Comparison of ENCODE assay signal across 8 cellular contexts in the genomic region with DNA sequence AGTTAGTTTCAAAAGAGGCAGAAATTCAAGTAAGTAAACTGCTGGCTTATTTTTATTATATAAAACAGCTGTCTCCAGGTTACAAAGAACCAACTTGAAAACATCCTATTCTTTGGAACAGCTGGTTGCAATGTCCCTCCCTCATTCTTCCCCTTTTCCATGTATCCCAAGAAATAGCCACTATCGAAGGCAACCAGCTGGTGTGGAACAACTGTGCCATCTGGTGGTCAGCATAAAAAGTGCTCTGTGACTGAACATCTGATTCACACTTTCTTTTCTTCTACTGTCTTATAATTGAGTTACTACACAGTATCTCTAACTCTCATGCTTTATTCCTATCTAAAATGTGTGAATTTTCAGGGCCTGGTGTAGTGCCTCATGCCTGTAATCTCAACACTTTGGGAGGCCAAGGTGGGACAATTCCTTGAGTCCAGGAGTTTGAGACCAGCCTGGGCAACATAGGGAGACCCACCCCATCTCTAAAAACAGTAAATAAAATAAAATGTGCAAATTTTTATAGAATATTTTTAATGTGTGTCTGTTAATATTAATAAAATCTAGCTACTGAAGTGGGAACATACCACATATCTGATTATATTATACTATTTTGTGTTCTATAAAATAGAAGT. TPM values are rescaled to one million over a fixed set of nuclear protein-coding genes. Genes with fewer than 3 reads are reported as not detected.
A peak's percentile ranks its signal among the peaks of the same experiment; 100 is the strongest.
DNase-seq lines count a peak whose midpoint lies in the region; ATAC-seq and TF ChIP-seq lines count a peak whose summit lies in the region.

No MANE protein-coding gene starts in this region.

- H3K4me2 ChIP-seq in MM.1S (ENCODE audit: low read depth, low read length): no peak overlapping the region

- H3K9ac ChIP-seq in MM.1S (ENCODE audit: low read length): no peak overlapping the region

- H3K27ac Mint-ChIP-seq in MCF 10A (ENCODE audit: low read depth, unreplicated experiment): no peak overlapping the region

- no peak overlapping the region for H3K4me3 Mint-ChIP-seq in MCF 10A (ENCODE audit: unreplicated experiment)

- H3K27ac ChIP-seq in MM.1S (ENCODE audit: low read length): no peak overlapping the region

- DNase-seq in NOMO-1 treated with DMSO at 0.1 percent for 48 hours (lab: John Stamatoyannopoulos, UW; ENCODE audit: unreplicated experiment): peak; percentile 33
- DNase-seq in NOMO-1 treated with dmso at 0.1 percent for 144 hours (lab: John Stamatoyannopoulos, UW; ENCODE audit: unreplicated experiment): no peak
- DNase-seq in MM.1S: peak; percentile 42
- DNase-seq in SK-N-DZ (ENCODE audit: low spot score): peak; percentile 69
- peak; percentile 72 for DNase-seq in MCF 10A (ENCODE audit: unreplicated experiment)
- peak; percentile 73 for DNase-seq in iPS-NIHi7 (ENCODE audit: extremely low spot score)
- DNase-seq in stimulated activated CD4-positive, alpha-beta T cell treated with anti-CD3 and anti-CD28 coated beads, Interleukin-1b, Interleukin-23, amount 100 ng/mL, for 48 hours: peak; percentile 19

- H3K4me1 Mint-ChIP-seq in MCF 10A (ENCODE audit: insufficient read depth, unreplicated experiment): peaks cover 9% of the 10 kb centered on the region

- peaks cover 18% of the 10 kb centered on the region for H3F3A ChIP-seq in MM.1S (ENCODE audit: insufficient read depth, low read length)

- H3K9me2 ChIP-seq in MM.1S (replicated peaks; ENCODE audit: insufficient read depth, low read length): no peaks in the 10 kb centered on the region

- POLR2A ChIA-PET in MCF 10A (lab: Yijun Ruan, JAX): interaction anchor here (0.6 to 2.1 kb wide), 4 partner anchors 8 to 105 kb away, joined by 3 to 8 read pairs (median 4); no protein-coding TSS in a partner anchor

- no peaks in the 10 kb centered on the region for H3K27me3 ChIP-seq in MM.1S (replicated peaks; ENCODE audit: insufficient read depth, low read length)

- peaks cover 9% of the 10 kb centered on the region for H3K36me3 Mint-ChIP-seq in MCF 10A (ENCODE audit: insufficient read depth, unreplicated experiment)

- peaks cover 47% of the 10 kb centered on the region for H3K79me2 ChIP-seq in MM.1S (ENCODE audit: low read length)

- CTCF ChIA-PET in MCF 10A (lab: Yijun Ruan, JAX): interaction anchor here (0.6 to 3.8 kb wide), 37 partner anchors 9 to 826 kb away, joined by 3 to 41 read pairs (median 5); partner anchors contain the start of genes OSBPL11 and SNX4

- no peaks in the 10 kb centered on the region for H3K9me3 ChIP-seq in MM.1S (replicated peaks; ENCODE audit: insufficient read depth, low read length)

- no peaks in the 10 kb centered on the region; the same call in 1 of the 2 replicates for H3K36me3 ChIP-seq in MM.1S (replicated peaks; ENCODE audit: insufficient read depth, low read length)

- H3K9me3 Mint-ChIP-seq in MCF 10A (ENCODE audit: unreplicated experiment): no peaks in the 10 kb centered on the region

- H2AFZ ChIP-seq in MM.1S (ENCODE audit: low read length): no peak overlapping the region

- no peaks in the 10 kb centered on the region for H4K20me1 ChIP-seq in MM.1S (ENCODE audit: insufficient read depth, low read length)

- peaks cover 15% of the 10 kb centered on the region; the same call in 1 of the 2 replicates for H3K4me1 ChIP-seq in MM.1S (ENCODE audit: low read length)

- no peaks in the 10 kb centered on the region for H3K27me3 Mint-ChIP-seq in MCF 10A (ENCODE audit: insufficient read depth, unreplicated experiment)

- no TSS peak for BruUV-seq in MCF 10A (replicated peaks; lab: Mats Ljungman, UMichigan)

- intact Hi-C loops in MCF 10A (cut with micrococcal nuclease): loop anchor here (1.0 to 10.0 kb wide), 5 partner anchors 147 to 824 kb away; no protein-coding TSS in a partner anchor

- TF ChIP-seq CTCF in MM.1S (IDR thresholded peaks at IDR 0.05; ENCODE audit: low read length) (peak; percentile 87), MCF 10A (IDR thresholded peaks at IDR 0.05; ENCODE audit: unreplicated experiment) (peak; percentile 87)

- no peak for ATAC-seq in GM18498 (IDR thresholded peaks at IDR 0.05; ENCODE audit: unreplicated experiment)

- no peak overlapping the region for H3K4me3 ChIP-seq in MM.1S (ENCODE audit: low read length)

RNA-seq across cellular contexts. Expression of gene OSBPL11, which starts 9.6 kb away (rescaled TPM):
- 7.4 and 7.5 TPM in 2 replicates for polyA plus RNA-seq in SK-N-DZ (2014; cell fraction: cytosol; rRNA removed)
- polyA plus RNA-seq in SK-N-DZ (2014; cell fraction: nucleus; rRNA removed): 4.2 and 5.9 TPM in 2 replicates
- total RNA-seq in MCF 10A (2022): 11.6 and 11.7 TPM in 2 replicates
